9 cellular contexts compared by ENCODE assay signal in the genomic region with DNA sequence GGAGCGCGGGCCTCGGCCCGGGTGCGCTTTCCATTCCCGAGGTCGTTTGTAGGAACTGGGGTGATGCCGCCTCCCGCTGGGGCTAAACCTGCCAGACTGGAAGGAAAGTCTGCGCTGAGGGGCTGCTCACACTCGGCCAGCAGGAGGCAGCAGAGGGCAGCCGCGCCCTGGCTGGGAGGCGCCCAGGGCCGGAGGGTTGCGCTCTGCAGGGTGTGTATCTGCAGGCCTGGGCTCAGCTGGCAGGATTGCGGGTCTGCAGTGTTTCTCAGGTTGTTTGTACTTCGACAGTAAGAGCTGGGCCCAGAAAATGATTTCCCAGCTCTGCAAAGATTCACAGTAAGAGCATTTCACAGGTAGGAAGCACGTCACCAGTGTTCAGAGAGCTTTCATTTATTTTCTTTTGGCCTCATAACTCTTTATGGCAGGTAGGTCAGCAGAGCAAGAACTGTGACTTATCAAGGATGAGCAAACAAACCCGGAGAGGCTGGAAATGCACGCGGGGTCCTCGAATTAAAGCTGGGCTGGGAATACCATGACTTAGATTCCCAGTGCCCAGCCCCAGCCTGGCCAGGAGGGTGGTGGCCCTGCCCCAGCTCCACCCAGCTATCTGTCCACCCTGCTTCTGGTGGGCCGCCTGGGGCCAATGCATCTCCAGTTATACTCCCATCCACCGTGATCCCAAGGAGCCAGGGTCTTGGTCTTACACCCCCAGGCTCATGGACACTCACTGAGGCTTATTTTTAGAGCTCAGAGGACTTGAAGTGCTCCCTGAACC. TPM values are rescaled to one million over a fixed set of nuclear protein-coding genes. Genes with fewer than 3 reads are reported as not detected.
DNase-seq lines count a peak whose midpoint lies in the region; ATAC-seq, FAIRE-seq and TF ChIP-seq lines count a peak whose summit lies in the region.
"Had no signal": no experiment of that assay in that cellular context is flagged by ENCODE, and none has a peak within 500 bp of the region (broad histone marks: within the 10 kb centered on the region; RNA-seq: fewer than 3 reads in every experiment).

No MANE protein-coding gene starts in this region.

- peak; percentile 85 for TF ChIP-seq RAD21 in Ishikawa (IDR thresholded peaks at IDR 0.05; ENCODE audit: low read depth)

- POLR2A ChIA-PET in WTC11 (lab: Charles Lee) = interaction anchor here (0.7 kb wide), 1 partner anchor 16 kb away, joined by 4 read pairs; the partner anchor contains the start of gene PPP2R2D

- no peak for TF ChIP-seq EP300 in Ishikawa (IDR thresholded peaks at IDR 0.05; ENCODE audit: borderline replicate concordance)

- peak; percentile 41 for DNase-seq in D721Med (ENCODE audit: insufficient read length, low spot score)
- peak; percentile 88 for DNase-seq in WTC11 (ENCODE audit: low spot score)
- DNase-seq in T47D (ENCODE audit: low read depth in 1 of 2, low spot score in 1 of 2) = peak; percentile 52 to 74
- DNase-seq in kidney glomerular epithelial cell (lab: John Stamatoyannopoulos, UW) = peak; percentile 69
- DNase-seq in stimulated activated CD4-positive, alpha-beta T cell treated with anti-CD3 and anti-CD28 coated beads, Interleukin-4, amount 100 ng/mL, for 24 hours = peak; percentile 84
- DNase-seq in NCI-H345 treated with DMSO at 0.1 percent for 48 hours (lab: John Stamatoyannopoulos, UW; ENCODE audit: unreplicated experiment) = no peak

- H3K4me1 Mint-ChIP-seq in WTC11 = peaks cover 7% of the 10 kb centered on the region

- CTCF ChIA-PET in WTC11 (lab: Charles Lee) = interaction anchor here (0.6 to 2.1 kb wide), 20 partner anchors 10 to 297 kb away, joined by 3 to 22 read pairs (median 4); partner anchors contain the start of gene JAKMIP3

- peaks cover 8% of the 10 kb centered on the region for H3K9me3 Mint-ChIP-seq in WTC11

- no peak overlapping the region for H3K27ac Mint-ChIP-seq in WTC11
- H3K27ac Mint-ChIP-seq: activated naive CD8-positive, alpha-beta T cell had no signal

- no peaks in the 10 kb centered on the region for H3K36me3 Mint-ChIP-seq in WTC11
- H3K36me3 Mint-ChIP-seq: activated naive CD8-positive, alpha-beta T cell had no signal

- H3K27me3 Mint-ChIP-seq in WTC11 (ENCODE audit: low read depth) = no peaks in the 10 kb centered on the region

- in situ Hi-C loops in T47D (cut with HindIII; ENCODE audit: low pct_unique_long_range_greater_than_20kb, low sequenced_read_pairs) = no loop called here

- no peak for FAIRE-seq in D721Med (lab: Jason Lieb, UNC)

- ATAC-seq in GM21576 (IDR thresholded peaks at IDR 0.05; ENCODE audit: unreplicated experiment) = peak; percentile 96
- ATAC-seq in WTC11 = peak; percentile 99

- no peak overlapping the region for H3K4me3 Mint-ChIP-seq in WTC11
- H3K4me3 Mint-ChIP-seq: activated naive CD8-positive, alpha-beta T cell had no signal

- TF ChIP-seq CTCF in D721Med (IDR thresholded peaks at IDR 0.05; ENCODE audit: insufficient read depth, missing control alignments) (peak; percentile 89), WTC11 (IDR thresholded peaks at IDR 0.05) (peak; percentile 78)

TF ChIP-seq in Ishikawa, 13 proteins besides CTCF, POLR2A, EP300 and RAD21:
- TF ChIP-seq NFIC (IDR thresholded peaks at IDR 0.05) (no peak), EGR1 (IDR thresholded peaks at IDR 0.05) (no peak), TEAD4 (IDR thresholded peaks at IDR 0.05) (no peak), YY1 (IDR thresholded peaks at IDR 0.05; ENCODE audit: low read depth) (no peak), TAF1 (IDR thresholded peaks at IDR 0.05; ENCODE audit: low read depth) (no peak), REST (IDR thresholded peaks at IDR 0.05; ENCODE audit: low read depth) (no peak)
- TF ChIP-seq, protein P1, sequence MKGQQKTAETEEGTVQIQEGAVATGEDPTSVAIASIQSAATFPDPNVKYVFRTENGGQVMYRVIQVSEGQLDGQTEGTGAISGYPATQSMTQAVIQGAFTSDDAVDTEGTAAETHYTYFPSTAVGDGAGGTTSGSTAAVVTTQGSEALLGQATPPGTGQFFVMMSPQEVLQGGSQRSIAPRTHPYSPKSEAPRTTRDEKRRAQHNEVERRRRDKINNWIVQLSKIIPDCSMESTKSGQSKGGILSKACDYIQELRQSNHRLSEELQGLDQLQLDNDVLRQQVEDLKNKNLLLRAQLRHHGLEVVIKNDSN (IDR thresholded peaks at IDR 0.05) = no peak

TF ChIP-seq in WTC11, 78 proteins besides CTCF, POLR2A, EP300 and RAD21:
- 0 out of 2 replicates have a peak, but pooled peaks have one; percentile 44 for TF ChIP-seq ZBTB43 (CRISPR knock-in tag; IDR thresholded peaks at IDR 0.05)
- TF ChIP-seq RELA (CRISPR knock-in tag; IDR thresholded peaks at IDR 0.05; ENCODE audit: borderline replicate concordance) = no peak
- TF ChIP-seq FOXK1 (CRISPR knock-in tag; IDR thresholded peaks at IDR 0.05) = no peak
- 0 out of 2 replicates have a peak, but pooled peaks have one; percentile 20 for TF ChIP-seq SP1 (CRISPR knock-in tag; conservative IDR thresholded peaks at IDR 0.05)
- TF ChIP-seq USF2 (CRISPR knock-in tag; IDR thresholded peaks at IDR 0.05) = no peak
- TF ChIP-seq, protein P2, sequence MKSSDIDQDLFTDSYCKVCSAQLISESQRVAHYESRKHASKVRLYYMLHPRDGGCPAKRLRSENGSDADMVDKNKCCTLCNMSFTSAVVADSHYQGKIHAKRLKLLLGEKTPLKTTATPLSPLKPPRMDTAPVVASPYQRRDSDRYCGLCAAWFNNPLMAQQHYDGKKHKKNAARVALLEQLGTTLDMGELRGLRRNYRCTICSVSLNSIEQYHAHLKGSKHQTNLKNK (CRISPR knock-in tag; IDR thresholded peaks at IDR 0.05) = no peak
- TF ChIP-seq CREB1 (CRISPR knock-in tag; IDR thresholded peaks at IDR 0.05) = no peak
- TF ChIP-seq, protein P3, sequence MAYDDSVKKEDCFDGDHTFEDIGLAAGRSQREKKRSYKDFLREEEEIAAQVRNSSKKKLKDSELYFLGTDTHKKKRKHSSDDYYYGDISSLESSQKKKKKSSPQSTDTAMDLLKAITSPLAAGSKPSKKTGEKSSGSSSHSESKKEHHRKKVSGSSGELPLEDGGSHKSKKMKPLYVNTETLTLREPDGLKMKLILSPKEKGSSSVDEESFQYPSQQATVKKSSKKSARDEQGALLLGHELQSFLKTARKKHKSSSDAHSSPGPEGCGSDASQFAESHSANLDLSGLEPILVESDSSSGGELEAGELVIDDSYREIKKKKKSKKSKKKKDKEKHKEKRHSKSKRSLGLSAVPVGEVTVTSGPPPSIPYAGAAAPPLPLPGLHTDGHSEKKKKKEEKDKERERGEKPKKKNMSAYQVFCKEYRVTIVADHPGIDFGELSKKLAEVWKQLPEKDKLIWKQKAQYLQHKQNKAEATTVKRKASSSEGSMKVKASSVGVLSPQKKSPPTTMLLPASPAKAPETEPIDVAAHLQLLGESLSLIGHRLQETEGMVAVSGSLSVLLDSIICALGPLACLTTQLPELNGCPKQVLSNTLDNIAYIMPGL (CRISPR knock-in tag; IDR thresholded peaks at IDR 0.05) = peak; percentile 56; the same call in 1 of the 2 replicates
- TF ChIP-seq ZNF423 (CRISPR knock-in tag; IDR thresholded peaks at IDR 0.05) = peak; percentile 34; the same call in 1 of the 2 replicates

RNA-seq across cellular contexts. Expression of gene PPP2R2D, which starts 15.2 kb away (rescaled TPM):
- 28.7 to 33.2 TPM (median 30.0 TPM) in 3 replicates for total RNA-seq in WTC11 (2021)
